2 cellular contexts compared by ENCODE assay signal in the genomic region with DNA sequence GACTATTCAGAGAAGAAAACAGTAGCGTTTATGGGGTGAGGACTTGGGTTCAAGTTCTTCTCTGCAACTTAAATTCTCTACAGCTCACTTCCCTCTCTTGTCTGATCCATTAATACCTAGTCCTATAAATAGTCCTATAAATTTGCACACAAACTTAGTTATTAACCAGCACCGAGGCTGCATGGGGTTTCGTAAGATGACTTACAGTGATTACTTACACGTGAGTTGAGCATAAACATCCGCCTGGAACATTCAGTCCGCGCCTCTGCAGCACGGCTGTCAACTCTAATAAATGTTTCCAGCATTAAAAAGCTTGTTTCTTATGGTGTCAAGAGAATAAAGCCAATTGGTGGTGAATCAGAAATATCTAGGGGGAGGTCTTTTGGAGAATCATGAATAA.
TF ChIP-seq lines count a peak whose summit lies in the region.

No MANE protein-coding gene starts in this region.

TF ChIP-seq in K562, 482 proteins besides CTCF, POLR2A, EP300 and RAD21:
- TF ChIP-seq HDAC6 (IDR thresholded peaks at IDR 0.05; ENCODE audit: low read depth, low read length) = no peak
- no peak for TF ChIP-seq ZBED1 (IDR thresholded peaks at IDR 0.05)
- no peak for TF ChIP-seq CCAR2 (IDR thresholded peaks at IDR 0.05; ENCODE audit: low read depth, low read length)
- no peak for TF ChIP-seq CCNT2 (IDR thresholded peaks at IDR 0.05; ENCODE audit: borderline replicate concordance, extremely low read depth, insufficient read length, low read depth, low read length)
- TF ChIP-seq DPF2 (IDR thresholded peaks at IDR 0.05) = no peak
- no peak for TF ChIP-seq TAF1 (IDR thresholded peaks at IDR 0.05; ENCODE audit: control insufficient read depth, extremely low read depth, insufficient read depth, low read length, severe bottlenecking)
- TF ChIP-seq POLR3A (IDR thresholded peaks at IDR 0.05; ENCODE audit: borderline replicate concordance, extremely low read depth, insufficient read depth, insufficient read length) = no peak
- TF ChIP-seq ZZZ3 (IDR thresholded peaks at IDR 0.05) = no peak
- no peak for TF ChIP-seq ZNF75A (CRISPR knock-in tag; IDR thresholded peaks at IDR 0.05)

TF ChIP-seq in SK-N-SH treated with all-trans-retinoic acid at 6 μM for 48 hours, 23 proteins besides CTCF, POLR2A, EP300 and RAD21:
- TF ChIP-seq ZC3H10 (CRISPR knock-in tag; IDR thresholded peaks at IDR 0.05) (no peak), ARNTL (CRISPR knock-in tag; IDR thresholded peaks at IDR 0.05; ENCODE audit: borderline replicate concordance, low read depth) (no peak), RARB (CRISPR knock-in tag; IDR thresholded peaks at IDR 0.05) (no peak), ZNF565 (CRISPR knock-in tag; conservative IDR thresholded peaks at IDR 0.05; ENCODE audit: low read depth) (no peak), ISL1 (CRISPR knock-in tag; IDR thresholded peaks at IDR 0.05) (no peak), SNAI2 (CRISPR knock-in tag; IDR thresholded peaks at IDR 0.05) (no peak), TOX (CRISPR knock-in tag; IDR thresholded peaks at IDR 0.05; ENCODE audit: borderline replicate concordance) (no peak), ZNF8 (CRISPR knock-in tag; IDR thresholded peaks at IDR 0.05) (no peak), ZFP3 (CRISPR knock-in tag; IDR thresholded peaks at IDR 0.05) (no peak), OSR1 (CRISPR knock-in tag; IDR thresholded peaks at IDR 0.05) (no peak), ESRRG (CRISPR knock-in tag; IDR thresholded peaks at IDR 0.05) (no peak), ZFP30 (CRISPR knock-in tag; IDR thresholded peaks at IDR 0.05) (no peak), PPARA (CRISPR knock-in tag; IDR thresholded peaks at IDR 0.05; ENCODE audit: borderline replicate concordance) (no peak), TCF4 (CRISPR knock-in tag; IDR thresholded peaks at IDR 0.05; ENCODE audit: borderline replicate concordance) (no peak), GLIS3 (CRISPR knock-in tag; IDR thresholded peaks at IDR 0.05) (no peak)
- TF ChIP-seq, protein P1, sequence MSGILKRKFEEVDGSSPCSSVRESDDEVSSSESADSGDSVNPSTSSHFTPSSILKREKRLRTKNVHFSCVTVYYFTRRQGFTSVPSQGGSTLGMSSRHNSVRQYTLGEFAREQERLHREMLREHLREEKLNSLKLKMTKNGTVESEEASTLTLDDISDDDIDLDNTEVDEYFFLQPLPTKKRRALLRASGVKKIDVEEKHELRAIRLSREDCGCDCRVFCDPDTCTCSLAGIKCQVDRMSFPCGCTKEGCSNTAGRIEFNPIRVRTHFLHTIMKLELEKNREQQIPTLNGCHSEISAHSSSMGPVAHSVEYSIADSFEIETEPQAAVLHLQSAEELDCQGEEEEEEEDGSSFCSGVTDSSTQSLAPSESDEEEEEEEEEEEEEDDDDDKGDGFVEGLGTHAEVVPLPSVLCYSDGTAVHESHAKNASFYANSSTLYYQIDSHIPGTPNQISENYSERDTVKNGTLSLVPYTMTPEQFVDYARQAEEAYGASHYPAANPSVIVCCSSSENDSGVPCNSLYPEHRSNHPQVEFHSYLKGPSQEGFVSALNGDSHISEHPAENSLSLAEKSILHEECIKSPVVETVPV (CRISPR knock-in tag; IDR thresholded peaks at IDR 0.05) = no peak
- TF ChIP-seq, protein P2, sequence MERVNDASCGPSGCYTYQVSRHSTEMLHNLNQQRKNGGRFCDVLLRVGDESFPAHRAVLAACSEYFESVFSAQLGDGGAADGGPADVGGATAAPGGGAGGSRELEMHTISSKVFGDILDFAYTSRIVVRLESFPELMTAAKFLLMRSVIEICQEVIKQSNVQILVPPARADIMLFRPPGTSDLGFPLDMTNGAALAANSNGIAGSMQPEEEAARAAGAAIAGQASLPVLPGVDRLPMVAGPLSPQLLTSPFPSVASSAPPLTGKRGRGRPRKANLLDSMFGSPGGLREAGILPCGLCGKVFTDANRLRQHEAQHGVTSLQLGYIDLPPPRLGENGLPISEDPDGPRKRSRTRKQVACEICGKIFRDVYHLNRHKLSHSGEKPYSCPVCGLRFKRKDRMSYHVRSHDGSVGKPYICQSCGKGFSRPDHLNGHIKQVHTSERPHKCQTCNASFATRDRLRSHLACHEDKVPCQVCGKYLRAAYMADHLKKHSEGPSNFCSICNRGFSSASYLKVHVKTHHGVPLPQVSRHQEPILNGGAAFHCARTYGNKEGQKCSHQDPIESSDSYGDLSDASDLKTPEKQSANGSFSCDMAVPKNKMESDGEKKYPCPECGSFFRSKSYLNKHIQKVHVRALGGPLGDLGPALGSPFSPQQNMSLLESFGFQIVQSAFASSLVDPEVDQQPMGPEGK (CRISPR knock-in tag; IDR thresholded peaks at IDR 0.05; ENCODE audit: borderline replicate concordance) = no peak
- TF ChIP-seq, protein P3, sequence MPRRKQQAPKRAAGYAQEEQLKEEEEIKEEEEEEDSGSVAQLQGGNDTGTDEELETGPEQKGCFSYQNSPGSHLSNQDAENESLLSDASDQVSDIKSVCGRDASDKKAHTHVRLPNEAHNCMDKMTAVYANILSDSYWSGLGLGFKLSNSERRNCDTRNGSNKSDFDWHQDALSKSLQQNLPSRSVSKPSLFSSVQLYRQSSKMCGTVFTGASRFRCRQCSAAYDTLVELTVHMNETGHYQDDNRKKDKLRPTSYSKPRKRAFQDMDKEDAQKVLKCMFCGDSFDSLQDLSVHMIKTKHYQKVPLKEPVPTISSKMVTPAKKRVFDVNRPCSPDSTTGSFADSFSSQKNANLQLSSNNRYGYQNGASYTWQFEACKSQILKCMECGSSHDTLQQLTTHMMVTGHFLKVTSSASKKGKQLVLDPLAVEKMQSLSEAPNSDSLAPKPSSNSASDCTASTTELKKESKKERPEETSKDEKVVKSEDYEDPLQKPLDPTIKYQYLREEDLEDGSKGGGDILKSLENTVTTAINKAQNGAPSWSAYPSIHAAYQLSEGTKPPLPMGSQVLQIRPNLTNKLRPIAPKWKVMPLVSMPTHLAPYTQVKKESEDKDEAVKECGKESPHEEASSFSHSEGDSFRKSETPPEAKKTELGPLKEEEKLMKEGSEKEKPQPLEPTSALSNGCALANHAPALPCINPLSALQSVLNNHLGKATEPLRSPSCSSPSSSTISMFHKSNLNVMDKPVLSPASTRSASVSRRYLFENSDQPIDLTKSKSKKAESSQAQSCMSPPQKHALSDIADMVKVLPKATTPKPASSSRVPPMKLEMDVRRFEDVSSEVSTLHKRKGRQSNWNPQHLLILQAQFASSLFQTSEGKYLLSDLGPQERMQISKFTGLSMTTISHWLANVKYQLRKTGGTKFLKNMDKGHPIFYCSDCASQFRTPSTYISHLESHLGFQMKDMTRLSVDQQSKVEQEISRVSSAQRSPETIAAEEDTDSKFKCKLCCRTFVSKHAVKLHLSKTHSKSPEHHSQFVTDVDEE (CRISPR knock-in tag; IDR thresholded peaks at IDR 0.05) = no peak
- TF ChIP-seq, protein P4, sequence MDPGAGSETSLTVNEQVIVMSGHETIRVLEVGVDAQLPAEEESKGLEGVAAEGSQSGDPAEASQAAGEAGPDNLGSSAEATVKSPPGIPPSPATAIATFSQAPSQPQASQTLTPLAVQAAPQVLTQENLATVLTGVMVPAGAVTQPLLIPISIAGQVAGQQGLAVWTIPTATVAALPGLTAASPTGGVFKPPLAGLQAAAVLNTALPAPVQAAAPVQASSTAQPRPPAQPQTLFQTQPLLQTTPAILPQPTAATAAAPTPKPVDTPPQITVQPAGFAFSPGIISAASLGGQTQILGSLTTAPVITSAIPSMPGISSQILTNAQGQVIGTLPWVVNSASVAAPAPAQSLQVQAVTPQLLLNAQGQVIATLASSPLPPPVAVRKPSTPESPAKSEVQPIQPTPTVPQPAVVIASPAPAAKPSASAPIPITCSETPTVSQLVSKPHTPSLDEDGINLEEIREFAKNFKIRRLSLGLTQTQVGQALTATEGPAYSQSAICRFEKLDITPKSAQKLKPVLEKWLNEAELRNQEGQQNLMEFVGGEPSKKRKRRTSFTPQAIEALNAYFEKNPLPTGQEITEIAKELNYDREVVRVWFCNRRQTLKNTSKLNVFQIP (CRISPR knock-in tag; IDR thresholded peaks at IDR 0.05; ENCODE audit: borderline replicate concordance, low read depth) = no peak
- TF ChIP-seq, protein P5, sequence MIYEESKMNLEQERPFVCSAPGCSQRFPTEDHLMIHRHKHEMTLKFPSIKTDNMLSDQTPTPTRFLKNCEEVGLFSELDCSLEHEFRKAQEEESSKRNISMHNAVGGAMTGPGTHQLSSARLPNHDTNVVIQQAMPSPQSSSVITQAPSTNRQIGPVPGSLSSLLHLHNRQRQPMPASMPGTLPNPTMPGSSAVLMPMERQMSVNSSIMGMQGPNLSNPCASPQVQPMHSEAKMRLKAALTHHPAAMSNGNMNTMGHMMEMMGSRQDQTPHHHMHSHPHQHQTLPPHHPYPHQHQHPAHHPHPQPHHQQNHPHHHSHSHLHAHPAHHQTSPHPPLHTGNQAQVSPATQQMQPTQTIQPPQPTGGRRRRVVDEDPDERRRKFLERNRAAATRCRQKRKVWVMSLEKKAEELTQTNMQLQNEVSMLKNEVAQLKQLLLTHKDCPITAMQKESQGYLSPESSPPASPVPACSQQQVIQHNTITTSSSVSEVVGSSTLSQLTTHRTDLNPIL (CRISPR knock-in tag; IDR thresholded peaks at IDR 0.05; ENCODE audit: low read depth) = no peak
